In the genomic region with DNA sequence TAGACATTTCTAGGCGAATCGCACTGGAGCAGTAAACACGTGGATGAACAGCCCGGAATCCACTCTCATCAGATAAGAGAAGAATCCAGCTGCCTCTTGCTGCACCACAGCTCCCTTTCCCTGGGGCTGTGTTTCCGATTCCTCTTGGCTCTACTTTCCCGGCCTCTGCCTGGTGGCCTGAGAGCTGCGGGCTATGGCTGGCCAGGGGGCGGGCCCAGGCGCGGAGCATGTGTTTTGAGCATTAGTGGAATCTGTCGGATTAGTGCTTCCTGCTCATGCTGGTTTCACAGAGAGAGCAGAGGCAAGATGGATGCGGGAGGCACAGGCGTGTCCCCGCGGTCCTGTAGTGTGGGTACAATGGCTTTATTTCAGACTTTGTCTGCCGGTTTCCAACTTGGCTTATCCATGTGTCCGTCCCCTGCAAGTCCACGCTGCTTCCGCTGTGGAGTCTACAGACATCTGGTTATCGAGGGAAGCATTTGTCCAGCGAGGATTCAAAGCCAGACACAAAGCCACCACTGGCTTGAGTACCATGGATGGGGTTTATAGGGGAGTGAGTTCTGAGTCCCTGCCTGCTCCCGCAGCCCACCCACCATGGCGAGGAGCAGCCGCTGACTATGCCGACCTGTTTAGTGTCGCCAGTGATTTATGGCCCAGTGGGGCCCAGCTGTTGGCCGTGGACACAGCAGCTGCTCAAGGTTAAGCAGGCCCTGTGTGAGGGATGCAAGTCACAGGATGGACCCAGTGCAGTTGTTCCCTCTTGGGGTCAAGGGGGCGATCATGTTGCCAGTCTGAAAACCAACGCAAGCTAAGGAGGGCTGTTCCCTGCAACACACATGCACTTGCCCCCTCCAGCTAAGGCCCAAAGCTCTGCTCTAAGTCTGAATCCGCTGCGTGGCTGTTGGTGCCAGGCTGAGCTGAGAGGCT, we compare ENCODE assay signal across 8 cellular contexts. TPM values are rescaled to one million over a fixed set of nuclear protein-coding genes. Genes with fewer than 3 reads are reported as not detected.
DNase-seq lines count a peak whose midpoint lies in the region; ATAC-seq and TF ChIP-seq lines count a peak whose summit lies in the region.

No MANE protein-coding gene starts in this region.

- no peaks in the 10 kb centered on the region for H4K20me1 ChIP-seq in H9 (ENCODE audit: control insufficient read depth, insufficient read depth, insufficient read length)

- no peak overlapping the region for H3K4ac ChIP-seq in H9 (ENCODE audit: low read depth, low read length)

- H2AFZ ChIP-seq in H9 (ENCODE audit: low read length), result no peak overlapping the region

- TF ChIP-seq POLR2A in spleen (IDR thresholded peaks at IDR 0.05), result no peak

- H4K91ac ChIP-seq in H9 (ENCODE audit: insufficient read length, low read depth, low read length), result no peak overlapping the region

- intact Hi-C loops in spleen (cut with DNase I; ENCODE audit: low total_unique reads), result no loop called here

- H3K9ac ChIP-seq in H9 (ENCODE audit: extremely low read depth, insufficient read length, low read length), result no peak overlapping the region

- H3K36me3 Mint-ChIP-seq in H9 (ENCODE audit: insufficient read depth in 1 of 3, low read depth in 3 of 3) (no peaks in the 10 kb centered on the region), brain (no peaks in the 10 kb centered on the region)

- H3K9me3 Mint-ChIP-seq in H9 (no peaks in the 10 kb centered on the region), brain (no peaks in the 10 kb centered on the region)

- DNase-seq in H9, result peak; percentile 75
- DNase-seq in kidney glomerular epithelial cell (lab: John Stamatoyannopoulos, UW), result peak; percentile 3
- DNase-seq in spleen, result peak; percentile 76
- DNase-seq in activated CD4-positive, alpha-beta T cell treated with anti-CD3 and anti-CD28 coated beads for 48 hours, result no peak
- DNase-seq in LoVo (ENCODE audit: low spot score), result no peak
- no peak for DNase-seq in NCI-H345 treated with DMSO at 0.1 percent for 48 hours (lab: John Stamatoyannopoulos, UW; ENCODE audit: unreplicated experiment)

- no CpG with 5 or more reads among the region's 31 CpGs for whole genome bisulfite sequencing in H9 (ENCODE audit: extremely low coverage, insufficient read length, low lambda C conversion rate)
- 54 to 68% (median 61%) methylated on average over 25 to 31 of the region's 31 CpGs for WGBS in spleen, 5 donors

- H2BK20ac ChIP-seq in H9 (ENCODE audit: low read depth, low read length, poor library complexity, severe bottlenecking), result no peak overlapping the region

- no peak overlapping the region for H3K4me2 ChIP-seq in H9 (ENCODE audit: insufficient read depth, insufficient read length, low read length)

- no peak overlapping the region for H3K4me3 Mint-ChIP-seq in H9
- peak overlapping the region in 3 of 5 experiments; percentile 53 to 72 (median 68) for H3K4me3 Mint-ChIP-seq in brain

- H3K36me3 ChIP-seq in spleen, result no peaks in the 10 kb centered on the region

- H3T11ph ChIP-seq in H9 (ENCODE audit: low read length), result no peak overlapping the region

- H3K23ac ChIP-seq in H9 (ENCODE audit: insufficient read length, low read depth, low read length), result no peak overlapping the region

- peak overlapping the region in 3 of 8 donors; percentile 18 to 50 (median 27) for H3K4me3 ChIP-seq in spleen

- H3K4me1 ChIP-seq in H9 (ENCODE audit: insufficient read depth, low read length) (no peaks in the 10 kb centered on the region), spleen (peaks cover 0 to 38% (median 12%) of the 10 kb centered on the region in 6 donors)

- H3K79me2 ChIP-seq in H9 (ENCODE audit: insufficient read depth, low read length), result no peaks in the 10 kb centered on the region

- no peak overlapping the region for H2BK15ac ChIP-seq in H9 (ENCODE audit: low read depth, low read length)

- no peak overlapping the region for H4K5ac ChIP-seq in H9 (ENCODE audit: insufficient read length, low read depth, low read length)

- H3K27ac Mint-ChIP-seq in H9 (peak overlapping the region; percentile 34 to 87 (median 70); a peak in 3 of 7 replicates), brain (peak overlapping the region in 3 of 5 experiments; percentile 85 to 96 (median 93))

- H2AK5ac ChIP-seq in H9 (ENCODE audit: insufficient read length, low read length), result no peak overlapping the region

- no peak overlapping the region for H3K18ac ChIP-seq in H9 (ENCODE audit: insufficient read length, low read depth, low read length)

- no peak overlapping the region for H2BK120ac ChIP-seq in H9 (ENCODE audit: low read depth, low read length, poor library complexity, severe bottlenecking)

- peaks cover 2% of the 10 kb centered on the region; the same call in 1 of the 2 replicates for H3K27me3 Mint-ChIP-seq in H9 (ENCODE audit: low read depth)
- no peaks in the 10 kb centered on the region for H3K27me3 Mint-ChIP-seq in brain

- no peaks in the 10 kb centered on the region for H3K23me2 ChIP-seq in H9 (ENCODE audit: insufficient read length, low read depth, low read length, poor library complexity, severe bottlenecking)

- no peaks in the 10 kb centered on the region for H3K27me3 ChIP-seq in H9 (ENCODE audit: insufficient read depth, low read length)
- H3K27me3 ChIP-seq in spleen (replicated peaks in 1 of 7), result no peaks in the 10 kb centered on the region

- H4K8ac ChIP-seq in H9 (replicated peaks; ENCODE audit: insufficient read length, low read depth, low read length), result no peak overlapping the region

- TF ChIP-seq CTCF in H9 (conservative IDR thresholded peaks at IDR 0.05), result no peak
- TF ChIP-seq CTCF in brain (conservative IDR thresholded peaks at IDR 0.05), result no peak
- no peak for TF ChIP-seq CTCF in spleen (IDR thresholded peaks at IDR 0.05 in 8 of 11, conservative IDR thresholded peaks at IDR 0.05 in 3 of 11)

- H2BK5ac ChIP-seq in H9 (ENCODE audit: insufficient read length, low read length), result no peak overlapping the region

- H3K79me1 ChIP-seq in H9 (ENCODE audit: insufficient read depth, low read depth, low read length, poor library complexity, severe bottlenecking), result no peaks in the 10 kb centered on the region

- ATAC-seq in GM18511 (IDR thresholded peaks at IDR 0.05; ENCODE audit: unreplicated experiment), result no peak

- H3K9me3 ChIP-seq in H9 (ENCODE audit: control insufficient read depth, low read depth, low read length) (no peaks in the 10 kb centered on the region), spleen (no peaks in the 10 kb centered on the region)

- peak overlapping the region; percentile 22; the same call in 1 of the 2 replicates for H3K14ac ChIP-seq in H9 (ENCODE audit: insufficient read depth, low read length)

- H3K27ac ChIP-seq in H9 (ENCODE audit: insufficient read length, low read depth, low read length) (no peak overlapping the region), spleen (peak overlapping the region; percentile 29 to 67 (median 50))

- H3K4me1 Mint-ChIP-seq in H9, result peaks cover 7 to 17% of the 10 kb centered on the region in 2 experiments
- H3K4me1 Mint-ChIP-seq in brain, result peaks cover 26% of the 10 kb centered on the region

- H3K56ac ChIP-seq in H9 (ENCODE audit: insufficient read length, low read depth, low read length), result no peak overlapping the region

- no peak overlapping the region for H2BK12ac ChIP-seq in H9 (ENCODE audit: insufficient read length, low read depth, low read length)

RNA-seq across cellular contexts. Expression of a gene that starts 43.3 kb away (rescaled TPM):
- total RNA-seq in H9 (2021) (132 and 136 TPM in 2 replicates), spleen (100 to 1,000 TPM in 6 of 7 donors, 10 to 100 TPM in 1; 93.4 to 196 (median 124) TPM)
- polyA plus RNA-seq in brain (ENCODE audit: insufficient read depth, low read depth, low replicate concordance) (24.3 TPM), spleen (10 to 100 TPM in 1 of 3 donors, 1 to 10 TPM in 2; 3.9 to 16.0 (median 4.9) TPM)

Comparison
In these comparisons a context has a peak if more than half of its experiments do, and no peak if none do; other contexts are left out.
1. DNase-seq: peak in H9 (single experiment), kidney glomerular epithelial cell (single experiment) and spleen (single experiment); none in activated CD4-positive, alpha-beta T cell treated with anti-CD3 and anti-CD28 coated beads for 48 hours (single experiment), LoVo (single experiment) and NCI-H345 treated with DMSO at 0.1 percent for 48 hours (single experiment).
2. H3K4me3 Mint-ChIP-seq: peak in brain (3 of 5); none in H9 (0 of 2).